29 cellular contexts compared by ENCODE assay signal in genomic region chr3:54608041-54608440, GRCh38.
"Had no signal": no experiment of that assay in that cellular context is flagged by ENCODE, and none has a peak within 500 bp of the region (broad histone marks: within the 10 kb centered on the region; RNA-seq: fewer than 3 reads in every experiment).

No MANE protein-coding gene starts in this region.

- DNase-seq: activated effector memory CD4-positive, alpha-beta T cell treated with anti-CD3 and anti-CD28 coated beads, Interleukin-2, amount 50 U/mL, for 16 hours; activated effector memory CD4-positive, alpha-beta T cell treated with Interleukin-2 at 50 U/mL for 16 hours; activated gamma-delta T cell; activated gamma-delta T cell treated with Interleukin-2 at 50 U/mL for 16 hours; activated naive CD4-positive, alpha-beta T cell; activated naive CD4-positive, alpha-beta T cell treated with anti-CD3 and anti-CD28 coated beads for 36 hours; activated naive CD4-positive, alpha-beta T cell treated with anti-CD3 and anti-CD28 coated beads, Interleukin-2, amount 10 ng/mL, durations not matched to agents 7 days and 5 days; activated naive CD4-positive, alpha-beta T cell treated with anti-CD3 and anti-CD28 coated beads, Interleukin-2, amount 50 U/mL, for 16 hours; activated naive CD4-positive, alpha-beta T cell treated with Interleukin-2 at 50 U/mL for 16 hours; activated naive CD8-positive, alpha-beta T cell treated with anti-CD3 and anti-CD28 coated beads for 36 hours; activated naive CD8-positive, alpha-beta T cell treated with anti-CD3 and anti-CD28 coated beads, Interleukin-2, amount 10 ng/mL, durations not matched to agents 7 days and 5 days; activated naive CD8-positive, alpha-beta T cell treated with anti-CD3 and anti-CD28 coated beads, Interleukin-2, amount 50 U/mL, for 24 hours; activated T-cell treated with anti-CD3 and anti-CD28 coated beads, Interleukin-2, amount 50 U/mL, for 24 hours; activated T-cell treated with anti-CD3 and anti-CD28 coated beads, Interleukin-2, amount 50 U/mL, for 4 hours; activated T-cell treated with anti-CD3 and anti-CD28 coated beads, Interleukin-2, amount 50 U/mL, for 48 hours; activated T-cell treated with anti-CD3 and anti-CD28 coated beads, Interleukin-2, amount 50 U/mL, for 72 hours; adrenal gland; amniotic stem cell; amygdala; anterior cingulate cortex; aorta; body of pancreas; brain microvascular endothelial cell; caudate nucleus; central memory CD4-positive, alpha-beta T cell; cerebellar nuclear complex had no signal

- H3K9me3 ChIP-seq: adrenal gland, body of pancreas, breast epithelium had no signal

- H3K4me1 ChIP-seq: adrenal gland, ascending aorta, body of pancreas, breast epithelium had no signal

- H3K27ac ChIP-seq: adrenal gland, ascending aorta, body of pancreas, brain microvascular endothelial cell, breast epithelium, cardiac muscle cell had no signal

- H3K36me3 ChIP-seq: adrenal gland, ascending aorta, brain microvascular endothelial cell, breast epithelium, cardiac muscle cell had no signal

- H3K4me3 ChIP-seq: adrenal gland, ascending aorta, body of pancreas, breast epithelium, cardiac muscle cell had no signal
